17 cellular contexts compared by ENCODE assay signal in the genomic region with DNA sequence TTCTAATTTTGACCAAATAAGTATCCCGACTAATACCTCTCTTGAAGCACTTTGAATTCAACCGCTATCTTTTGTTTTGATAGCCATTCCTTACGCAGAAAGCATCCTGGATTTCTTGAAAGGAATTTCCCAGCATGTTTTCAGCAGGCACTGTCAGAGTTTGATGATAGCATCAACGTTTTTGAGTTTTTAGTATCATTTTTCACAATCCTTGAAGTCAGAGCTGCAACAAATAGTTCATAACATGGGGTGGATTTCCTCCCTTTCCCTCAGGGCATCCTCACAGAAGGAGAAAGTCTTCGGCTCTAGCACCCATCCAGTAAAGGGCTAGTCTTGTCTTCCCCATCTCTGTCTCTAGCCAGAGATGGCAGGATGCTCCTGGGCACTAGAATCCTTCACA. TPM values are rescaled to one million over a fixed set of nuclear protein-coding genes. Genes with fewer than 3 reads are reported as not detected.
DNase-seq lines count a peak whose midpoint lies in the region; ATAC-seq, FAIRE-seq and TF ChIP-seq lines count a peak whose summit lies in the region.
"Had no signal": no experiment of that assay in that cellular context is flagged by ENCODE, and none has a peak within 500 bp of the region (broad histone marks: within the 10 kb centered on the region; RNA-seq: fewer than 3 reads in every experiment).

No MANE protein-coding gene starts in this region.

- intact Hi-C loops in activated CD8-positive, alpha-beta T cell treated with anti-CD3 and anti-CD28 coated beads for 36 hours (cut with micrococcal nuclease) = no loop called here
- intact Hi-C loops in GM12878 (cut with micrococcal nuclease; ENCODE audit: unreplicated experiment) (no loop called here), sigmoid colon (cut with DNase I) (no loop called here)

- no peak for DNase-seq in activated CD8-positive, alpha-beta T cell treated with anti-CD3 and anti-CD28 coated beads for 36 hours
- DNase-seq in activated CD8-positive, alpha-beta T cell treated with anti-CD3 and anti-CD28 coated beads, Interleukin-2, amount 10 ng/mL, durations not matched to agents 7 days and 5 days = no peak
- DNase-seq in GM12878 (ENCODE audit: low read depth, low spot score) (no peak), sigmoid colon (no peak), urothelium cell line (ENCODE audit: low spot score) (no peak), glutamatergic neuron (no peak)
- DNase-seq: C1 segment of cervical spinal cord; heart right ventricle; Kasumi-1; NCI-H1105; NCI-H526; SIG-M5; stimulated activated CD4-positive, alpha-beta T cell treated with anti-CD3 and anti-CD28 coated beads, Interleukin-4, amount 100 ng/mL, for 4 hours; thyroid gland had no signal

- no peak overlapping the region for H3K4me3 ChIP-seq in GM12878
- no peak overlapping the region for H3K4me3 ChIP-seq in sigmoid colon
- H3K4me3 ChIP-seq: heart right ventricle, lung, thyroid gland had no signal

- RAD21 ChIA-PET in GM12878 (lab: Charles Lee; ENCODE audit: unreplicated experiment) = interaction anchor here (0.8 to 3.1 kb wide), 12 partner anchors 8 to 70 kb away, joined by 3 to 18 read pairs (median 4); a partner anchor contains a TSS

- H3K36me3 ChIP-seq in GM12878 (ENCODE audit: control insufficient read depth in 2 of 2, insufficient read depth in 2 of 2, low read length in 1 of 2) (peaks cover 0 to 5% of the 10 kb centered on the region in 2 experiments; a peak in 2 of 4 replicates), sigmoid colon (no peaks in the 10 kb centered on the region)
- H3K36me3 ChIP-seq: heart right ventricle, thyroid gland had no signal

- no peaks in the 10 kb centered on the region; the same call in 2 of the 3 replicates for H3K9me3 ChIP-seq in GM12878 (replicated peaks; ENCODE audit: control insufficient read depth, insufficient read depth, low read length)
- no peaks in the 10 kb centered on the region for H3K9me3 ChIP-seq in sigmoid colon
- H3K9me3 ChIP-seq: heart right ventricle, thyroid gland had no signal

- TF ChIP-seq EP300 in GM12878 (IDR thresholded peaks at IDR 0.05; ENCODE audit: borderline replicate concordance in 1 of 2, control insufficient read depth in 1 of 2, low read depth in 2 of 2, low read length in 2 of 2) (no peak), sigmoid colon (IDR thresholded peaks at IDR 0.05) (no peak)

- H3K9ac ChIP-seq in GM12878 (ENCODE audit: control insufficient read depth, insufficient read depth, low read length) = no peak overlapping the region

- no peak for TF ChIP-seq CTCF in activated CD8-positive, alpha-beta T cell treated with anti-CD3 and anti-CD28 coated beads for 36 hours (IDR thresholded peaks at IDR 0.05)
- TF ChIP-seq CTCF in GM12878 (IDR thresholded peaks at IDR 0.05 in 2 of 3, conservative IDR thresholded peaks at IDR 0.05 in 1 of 3; ENCODE audit: control insufficient read depth in 2 of 3, extremely low read depth in 1 of 3, insufficient read depth in 1 of 3, low read depth in 3 of 3, low read length in 3 of 3) = no peak
- no peak for TF ChIP-seq CTCF in sigmoid colon (IDR thresholded peaks at IDR 0.05)
- no peak for TF ChIP-seq CTCF in glutamatergic neuron (IDR thresholded peaks at IDR 0.05; ENCODE audit: partially characterized antibody, unreplicated experiment)

- no peak for FAIRE-seq in GM12878 (lab: Jason Lieb, UNC)
- no peak for FAIRE-seq in urothelium cell line (lab: Jason Lieb, UNC)

- ATAC-seq in activated CD8-positive, alpha-beta T cell treated with anti-CD3 and anti-CD28 coated beads for 36 hours = no peak
- ATAC-seq in activated CD8-positive, alpha-beta T cell treated with anti-CD3 and anti-CD28 coated beads, Interleukin-2, amount 10 ng/mL, durations not matched to agents 7 days and 5 days = no peak
- ATAC-seq in GM12878 (no peak), GM19023 (IDR thresholded peaks at IDR 0.05; ENCODE audit: unreplicated experiment) (no peak)
- ATAC-seq: heart right ventricle had no signal

- in situ Hi-C loops in GM12878 (cut with MboI) = no loop called here

- H3K4me3 Mint-ChIP-seq in activated CD8-positive, alpha-beta T cell treated with anti-CD3 and anti-CD28 coated beads for 36 hours = peak overlapping the region; percentile 40
- no peak overlapping the region for H3K4me3 Mint-ChIP-seq in activated CD8-positive, alpha-beta T cell treated with anti-CD3 and anti-CD28 coated beads, Interleukin-2, amount 10 ng/mL, durations not matched to agents 7 days and 5 days
- peak overlapping the region in 2 of 4 donors; percentile 3 to 39 for H3K4me3 Mint-ChIP-seq in IgD-negative memory B cell
- no peak overlapping the region for H3K4me3 Mint-ChIP-seq in glutamatergic neuron (ENCODE audit: unreplicated experiment)

- H3K27ac ChIP-seq in GM12878 (ENCODE audit: control insufficient read depth, insufficient read depth) (peak overlapping the region; percentile 50; the same call in 1 of the 2 replicates), sigmoid colon (peak overlapping the region in 3 of 4 donors; percentile 55 to 78 (median 75))
- H3K27ac ChIP-seq: thyroid gland had no signal

- POLR2A ChIA-PET in activated CD8-positive, alpha-beta T cell treated with anti-CD3 and anti-CD28 coated beads for 36 hours (lab: Charles Lee) = interaction anchor here (0.9 to 5.2 kb wide), 6 partner anchors 9 to 44 kb away, joined by 3 to 47 read pairs (median 4); a partner anchor contains a TSS
- POLR2A ChIA-PET in activated CD8-positive, alpha-beta T cell treated with anti-CD3 and anti-CD28 coated beads, Interleukin-2, amount 10 ng/mL, durations not matched to agents 7 days and 5 days (lab: Charles Lee) = interaction anchor here (1.6 to 2.0 kb wide), 3 partner anchors 9 to 58 kb away, joined by 5 read pairs; no protein-coding TSS in a partner anchor
- POLR2A ChIA-PET in GM12878 (lab: Charles Lee) = interaction anchor here (0.7 to 1.7 kb wide), 5 partner anchors 9 to 50 kb away, joined by 3 to 8 read pairs (median 4); no protein-coding TSS in a partner anchor

- TF ChIP-seq RAD21 in GM12878 (IDR thresholded peaks at IDR 0.05; ENCODE audit: insufficient read depth, low read depth, low read length) = no peak

- no peaks in the 10 kb centered on the region for H3K27me3 Mint-ChIP-seq in activated CD8-positive, alpha-beta T cell treated with anti-CD3 and anti-CD28 coated beads for 36 hours
- no peaks in the 10 kb centered on the region for H3K27me3 Mint-ChIP-seq in activated CD8-positive, alpha-beta T cell treated with anti-CD3 and anti-CD28 coated beads, Interleukin-2, amount 10 ng/mL, durations not matched to agents 7 days and 5 days (ENCODE audit: low read depth)
- H3K27me3 Mint-ChIP-seq in IgD-negative memory B cell (no peaks in the 10 kb centered on the region), glutamatergic neuron (ENCODE audit: unreplicated experiment) (no peaks in the 10 kb centered on the region)

- H3K27ac Mint-ChIP-seq in activated CD8-positive, alpha-beta T cell treated with anti-CD3 and anti-CD28 coated beads for 36 hours = peak overlapping the region; percentile 90
- H3K27ac Mint-ChIP-seq in activated CD8-positive, alpha-beta T cell treated with anti-CD3 and anti-CD28 coated beads, Interleukin-2, amount 10 ng/mL, durations not matched to agents 7 days and 5 days = no peak overlapping the region
- peak overlapping the region; percentile 86 to 92 (median 87) for H3K27ac Mint-ChIP-seq in IgD-negative memory B cell
- no peak overlapping the region for H3K27ac Mint-ChIP-seq in glutamatergic neuron (ENCODE audit: unreplicated experiment)

- no TSS peak for BruUV-seq in GM12878 (replicated peaks; lab: Mats Ljungman, UMichigan)

- SMC1A ChIA-PET in GM12878 (lab: Charles Lee; ENCODE audit: uncharacterized antibody, unreplicated experiment) = interaction anchor here (0.6 to 4.7 kb wide), 18 partner anchors 7 to 452 kb away, joined by 3 to 37 read pairs (median 5); no protein-coding TSS in a partner anchor

- peaks cover 89% of the 10 kb centered on the region for H3K4me1 Mint-ChIP-seq in activated CD8-positive, alpha-beta T cell treated with anti-CD3 and anti-CD28 coated beads for 36 hours (ENCODE audit: low read depth)
- peaks cover 93% of the 10 kb centered on the region for H3K4me1 Mint-ChIP-seq in activated CD8-positive, alpha-beta T cell treated with anti-CD3 and anti-CD28 coated beads, Interleukin-2, amount 10 ng/mL, durations not matched to agents 7 days and 5 days (ENCODE audit: low read depth)
- H3K4me1 Mint-ChIP-seq in IgD-negative memory B cell (peaks cover 70 to 76% (median 72%) of the 10 kb centered on the region in 3 donors), glutamatergic neuron (ENCODE audit: low read depth, unreplicated experiment) (peaks cover 4% of the 10 kb centered on the region)

- CTCF ChIA-PET in activated CD8-positive, alpha-beta T cell treated with anti-CD3 and anti-CD28 coated beads for 36 hours (lab: Charles Lee) = interaction anchor here (0.9 to 4.5 kb wide), 8 partner anchors 9 to 73 kb away, joined by 3 to 22 read pairs (median 4); no protein-coding TSS in a partner anchor
- CTCF ChIA-PET in activated CD8-positive, alpha-beta T cell treated with anti-CD3 and anti-CD28 coated beads, Interleukin-2, amount 10 ng/mL, durations not matched to agents 7 days and 5 days (lab: Charles Lee) = interaction anchor here (0.7 to 3.0 kb wide), 12 partner anchors 9 to 151 kb away, joined by 3 to 9 read pairs (median 3); no protein-coding TSS in a partner anchor
- CTCF ChIA-PET in GM12878 (lab: Yijun Ruan, JAX) = interaction anchor here (1.3 to 1.5 kb wide), 2 partner anchors 14 to 47 kb away, joined by 3 to 5 read pairs; no protein-coding TSS in a partner anchor

- H4K20me1 ChIP-seq in GM12878 (ENCODE audit: control insufficient read depth, insufficient read depth) = no peaks in the 10 kb centered on the region

- H3K27me3 ChIP-seq in GM12878 (replicated peaks in 1 of 2; ENCODE audit: control insufficient read depth in 2 of 2, insufficient read depth in 2 of 2, low read length in 1 of 2) = no peaks in the 10 kb centered on the region
- no peaks in the 10 kb centered on the region for H3K27me3 ChIP-seq in sigmoid colon
- H3K27me3 ChIP-seq: heart right ventricle, thyroid gland had no signal

- WGBS in GM12878 (ENCODE audit: insufficient coverage, insufficient replicate concordance, low lambda C conversion rate, missing lambda C conversion rate) = 45% methylated on average over 5 of the region's 5 CpGs
- 80 to 82% methylated on average over 5 of the region's 5 CpGs for WGBS in sigmoid colon, 2 donors

- peaks cover 47% of the 10 kb centered on the region for H3K36me3 Mint-ChIP-seq in activated CD8-positive, alpha-beta T cell treated with anti-CD3 and anti-CD28 coated beads for 36 hours (ENCODE audit: low read depth)
- peaks cover 50% of the 10 kb centered on the region for H3K36me3 Mint-ChIP-seq in activated CD8-positive, alpha-beta T cell treated with anti-CD3 and anti-CD28 coated beads, Interleukin-2, amount 10 ng/mL, durations not matched to agents 7 days and 5 days (ENCODE audit: low read depth)
- H3K36me3 Mint-ChIP-seq in IgD-negative memory B cell = peaks cover 3% of the 10 kb centered on the region
- no peaks in the 10 kb centered on the region for H3K36me3 Mint-ChIP-seq in glutamatergic neuron (ENCODE audit: unreplicated experiment)

- TF ChIP-seq POLR2A in GM12878 (IDR thresholded peaks at IDR 0.05; ENCODE audit: low read depth, low read length) = no peak
- TF ChIP-seq POLR2A in sigmoid colon (IDR thresholded peaks at IDR 0.05) = no peak

- H3K4me1 ChIP-seq in GM12878 (ENCODE audit: control insufficient read depth, insufficient read depth, low read length) = peaks cover 59% of the 10 kb centered on the region
- peaks cover 0 to 60% (median 52%) of the 10 kb centered on the region in 4 donors for H3K4me1 ChIP-seq in sigmoid colon
- H3K4me1 ChIP-seq: thyroid gland had no signal

- H3K4me2 ChIP-seq in GM12878 (ENCODE audit: control insufficient read depth, insufficient read depth) = no peak overlapping the region

- peaks cover 83% of the 10 kb centered on the region for H3K79me2 ChIP-seq in GM12878 (ENCODE audit: control insufficient read depth, insufficient read depth, low read length)

- no peaks in the 10 kb centered on the region for H3K9me3 Mint-ChIP-seq in activated CD8-positive, alpha-beta T cell treated with anti-CD3 and anti-CD28 coated beads for 36 hours
- no peaks in the 10 kb centered on the region for H3K9me3 Mint-ChIP-seq in activated CD8-positive, alpha-beta T cell treated with anti-CD3 and anti-CD28 coated beads, Interleukin-2, amount 10 ng/mL, durations not matched to agents 7 days and 5 days (ENCODE audit: insufficient read depth)
- H3K9me3 Mint-ChIP-seq in IgD-negative memory B cell (no peaks in the 10 kb centered on the region), glutamatergic neuron (ENCODE audit: unreplicated experiment) (no peaks in the 10 kb centered on the region)

- no peak overlapping the region for H2AFZ ChIP-seq in GM12878 (ENCODE audit: control insufficient read depth, low read depth, low read length)

RNA-seq across cellular contexts. Expression of a gene that starts 46.2 kb away (rescaled TPM):
- total RNA-seq in activated CD8-positive, alpha-beta T cell treated with anti-CD3 and anti-CD28 coated beads for 36 hours = 100 to 1,000 TPM; 131 to 132 TPM
- total RNA-seq in activated CD8-positive, alpha-beta T cell treated with anti-CD3 and anti-CD28 coated beads, Interleukin-2, amount 10 ng/mL, durations not matched to agents 7 days and 5 days = 100 to 1,000 TPM; 188 to 224 TPM
- polyA plus RNA-seq in IgD-negative memory B cell = 91.6 TPM
- 363 and 399 TPM in 2 replicates for total RNA-seq in GM12878 (2013; cell fraction: nucleolus; rRNA removed)
- total RNA-seq in GM12878 (2014; rRNA removed) = 63.7 and 65.1 TPM in 2 replicates
- 62.5 and 68.9 TPM in 2 replicates for total RNA-seq in GM12878 (2014; rRNA removed; fragmentation: Illumina TruSeq; extraction: Trizol)
- 93.8 and 96.3 TPM in 2 replicates for total RNA-seq in GM12878 (2021)
- 31.8 TPM for polyA plus RNA-seq in GM12878 (2011; ENCODE audit: low read depth)
- polyA plus RNA-seq in GM12878 (2011; rRNA removed) = 96.4 and 99.1 TPM in 2 replicates
- 228 and 306 TPM in 2 replicates for polyA plus RNA-seq in GM12878 (2011; cell fraction: cytosol; rRNA removed)
- 142 and 279 TPM in 2 replicates for polyA plus RNA-seq in GM12878 (2011; cell fraction: nucleus; rRNA removed)
- 26.9 and 39.0 TPM in 2 replicates for polyA plus RNA-seq in GM12878 (2012)
- 88.5 and 110 TPM in 2 replicates for polyA plus RNA-seq in GM12878 (2014; fragmentation: Illumina TruSeq; extraction: Trizol)
- polyA plus RNA-seq in GM12878 (2014; fragmentation: Nextera tagmentation; extraction: Ambion mirVana) = 10 to 100 TPM; 19.1 to 29.1 TPM
- 41.8 and 56.8 TPM in 2 replicates for polyA plus RNA-seq in GM12878 (2014; rRNA removed)
- polyA plus RNA-seq in GM12878 (2016; fragmentation: Nextera tagmentation; extraction: Ambion mirVana) = 10 to 100 TPM; 34.8 to 38.6 TPM
- 511 and 573 TPM in 2 replicates for polyA minus RNA-seq in GM12878 (2011; rRNA and poly(A)+ RNA removed)
- polyA minus RNA-seq in GM12878 (2011; cell fraction: cytosol; rRNA and poly(A)+ RNA removed) = 75.6 and 115 TPM in 2 replicates
- polyA minus RNA-seq in GM12878 (2011; cell fraction: nucleus; rRNA and poly(A)+ RNA removed) = 178 and 239 TPM in 2 replicates
- 10 to 100 TPM; 34.2 to 41.1 (median 37.6) TPM for total RNA-seq in sigmoid colon
- 10 to 100 TPM in 1 of 3 donors, 1 to 10 TPM in 2; 1.2 to 21.3 (median 1.8) TPM for polyA plus RNA-seq in sigmoid colon
- 12.0 TPM for total RNA-seq in glutamatergic neuron (ENCODE audit: unreplicated experiment)

Comparison
In these comparisons a context has a peak if more than half of its experiments do, and no peak if none do; other contexts are left out.
1. H3K27ac Mint-ChIP-seq: peak in activated CD8-positive, alpha-beta T cell treated with anti-CD3 and anti-CD28 coated beads for 36 hours (single experiment) and IgD-negative memory B cell (3 of 3); none in activated CD8-positive, alpha-beta T cell treated with anti-CD3 and anti-CD28 coated beads, Interleukin-2, amount 10 ng/mL, durations not matched to agents 7 days and 5 days (single experiment) and glutamatergic neuron (single experiment).